Comparison of ENCODE assay signal across 8 cellular contexts in the genomic region with DNA sequence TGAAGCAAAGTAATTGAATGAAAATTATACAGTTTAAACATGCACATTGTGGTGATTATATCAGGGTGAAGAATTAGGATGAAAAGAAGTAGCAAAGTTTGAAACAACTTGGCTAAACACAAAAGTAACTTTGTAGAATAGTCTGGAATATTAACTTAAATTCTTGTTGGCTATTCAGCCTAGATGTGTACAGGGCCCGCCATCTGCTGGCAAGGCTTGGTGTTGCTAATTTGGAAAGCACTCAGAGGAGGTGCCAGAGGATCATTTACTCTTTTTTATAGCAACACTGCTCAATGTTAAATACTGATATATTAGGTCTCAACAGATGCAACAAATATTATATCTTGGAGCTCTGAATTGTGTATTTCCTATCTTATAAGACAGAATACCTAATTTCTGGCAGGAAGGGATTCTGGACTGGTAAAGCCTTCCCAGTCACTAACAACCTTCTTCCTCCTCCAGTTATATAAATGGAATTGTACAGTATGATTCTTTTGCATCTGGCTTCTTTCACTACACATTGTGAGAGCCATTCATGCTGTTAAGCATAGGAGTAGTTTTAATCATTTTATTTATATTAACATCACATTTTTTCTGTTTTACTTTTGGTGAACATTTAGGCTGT. TPM values are rescaled to one million over a fixed set of nuclear protein-coding genes. Genes with fewer than 3 reads are reported as not detected.
DNase-seq lines count a peak whose midpoint lies in the region; ATAC-seq and TF ChIP-seq lines count a peak whose summit lies in the region.

No MANE protein-coding gene starts in this region.

- no TSS peak for BruUV-seq in mammary epithelial cell (replicated peaks; lab: Mats Ljungman, UMichigan)

- DNase-seq in GM10248 (ENCODE audit: extremely low spot score) (peak; percentile 67), HEK293T (ENCODE audit: extremely low spot score) (peak; percentile 73), NCI-H1694 treated with DMSO at 0.1 percent for 48 hours (lab: John Stamatoyannopoulos, UW) (peak; percentile 35), WERI-Rb-1 (peak; percentile 73), mammary epithelial cell (peak; percentile 37), islet precursor cell (peak; percentile 80)
- DNase-seq in stimulated activated CD4-positive, alpha-beta T cell treated with anti-CD3 and anti-CD28 coated beads, Interleukin-15, amount 100 ng/mL, for 24 hours = peak; percentile 76

- H3K4me2 ChIP-seq in mammary epithelial cell (ENCODE audit: insufficient read depth, low read depth, low read length) = no peak overlapping the region

- no peaks in the 10 kb centered on the region for H3K36me3 ChIP-seq in WERI-Rb-1
- no peaks in the 10 kb centered on the region for H3K36me3 ChIP-seq in mammary epithelial cell (ENCODE audit: insufficient read depth, low read length)

- intact Hi-C loops in mammary epithelial cell (cut with micrococcal nuclease) = loop anchor here (1.0 to 5.0 kb wide), 5 partner anchors 89 to 770 kb away; no protein-coding TSS in a partner anchor

- POLR2A ChIA-PET in GM10248 (lab: Yijun Ruan, JAX) = no interaction called here
- POLR2A ChIA-PET in HEK293T (lab: Yijun Ruan, JAX) = no interaction called here

- no peaks in the 10 kb centered on the region for H4K20me1 ChIP-seq in mammary epithelial cell (ENCODE audit: insufficient read depth, low read length)

- no peak for ATAC-seq in GM18519 (IDR thresholded peaks at IDR 0.05; ENCODE audit: low FRiP score, unreplicated experiment)

- no peak overlapping the region for H2AFZ ChIP-seq in mammary epithelial cell (ENCODE audit: low read depth, low read length)

- in situ Hi-C loops in mammary epithelial cell (cut with MboI; ENCODE audit: low sequenced_read_pairs in 2 of 2) = loop anchor here (5.0 kb wide), 2 partner anchors 111 to 116 kb away; no protein-coding TSS in a partner anchor

- H3K4me3 ChIP-seq in WERI-Rb-1 (ENCODE audit: low read depth, low read length) (no peak overlapping the region), mammary epithelial cell (replicated peaks in 1 of 3; ENCODE audit: insufficient read depth in 1 of 3, low read depth in 2 of 3, low read length in 3 of 3) (no peak overlapping the region)

- no peaks in the 10 kb centered on the region for H3K9me3 ChIP-seq in WERI-Rb-1 (ENCODE audit: severe bottlenecking)
- H3K9me3 ChIP-seq in mammary epithelial cell (replicated peaks; ENCODE audit: insufficient read depth, low read length) = no peaks in the 10 kb centered on the region

- 0% methylated on average over 1 of the region's 1 CpG for WGBS in mammary epithelial cell (ENCODE audit: low coverage, missing lambda C conversion rate)

- no peak overlapping the region for H3K9ac ChIP-seq in mammary epithelial cell (ENCODE audit: insufficient read depth, low read length)

- peak; percentile 77 for TF ChIP-seq CTCF in GM10248 (IDR thresholded peaks at IDR 0.05; ENCODE audit: control extremely low read depth, extremely low read depth, low read depth, missing control alignments)
- peak; percentile 65 for TF ChIP-seq CTCF in WERI-Rb-1 (IDR thresholded peaks at IDR 0.05; ENCODE audit: low read depth, low read length)
- TF ChIP-seq CTCF in mammary epithelial cell (conservative IDR thresholded peaks at IDR 0.05 in 1 of 2, IDR thresholded peaks at IDR 0.05 in 1 of 2; ENCODE audit: extremely low read depth in 1 of 2, insufficient read depth in 1 of 2, low read depth in 1 of 2, low read length in 2 of 2) = peak; percentile 90 to 92

- H3K4me1 ChIP-seq in mammary epithelial cell (ENCODE audit: insufficient read depth, low read length) = no peaks in the 10 kb centered on the region

- dilution Hi-C loops in mammary epithelial cell (cut with HindIII; ENCODE audit: low sequenced_read_pairs) = loop anchor here (5.0 kb wide), 1 partner anchor 111 kb away; no protein-coding TSS in a partner anchor

- H3K79me2 ChIP-seq in mammary epithelial cell (ENCODE audit: insufficient read depth, low read length) = no peaks in the 10 kb centered on the region

- H3K27me3 ChIP-seq in WERI-Rb-1 (ENCODE audit: insufficient read depth, low read depth, severe bottlenecking) (no peaks in the 10 kb centered on the region), mammary epithelial cell (ENCODE audit: insufficient read depth, low read length) (no peaks in the 10 kb centered on the region)

- H3K27ac ChIP-seq in WERI-Rb-1 = no peak overlapping the region
- H3K27ac ChIP-seq in mammary epithelial cell (ENCODE audit: insufficient read depth, low read depth, low read length) = no peak overlapping the region

- CTCF ChIA-PET in GM10248 (lab: Yijun Ruan, JAX) (interaction anchor here (0.6 to 6.2 kb wide), 20 partner anchors 10 to 607 kb away, joined by 3 to 57 read pairs (median 4); a partner anchor contains a TSS), HEK293T (lab: Yijun Ruan, JAX) (interaction anchor here (0.5 to 0.9 kb wide), 3 partner anchors 111 to 142 kb away, joined by 3 to 6 read pairs (median 4); no protein-coding TSS in a partner anchor), mammary epithelial cell (lab: Charles Lee; ENCODE audit: low non-redundant PET) (interaction anchor here (0.7 kb wide), 1 partner anchor 69 kb away, joined by 4 read pairs; no protein-coding TSS in a partner anchor)

TF ChIP-seq in HEK293T, 16 proteins besides CTCF, POLR2A, EP300 and RAD21:
- TF ChIP-seq L3MBTL2 (conservative IDR thresholded peaks at IDR 0.05) = no peak
- no peak for TF ChIP-seq LEF1 (IDR thresholded peaks at IDR 0.05; ENCODE audit: borderline replicate concordance)
- TF ChIP-seq FOXK2 (IDR thresholded peaks at IDR 0.05) = no peak

RNA-seq across cellular contexts. Expression of a gene that starts 36.1 kb away (rescaled TPM):
- total RNA-seq in mammary epithelial cell = 10 to 100 TPM; 18.1 to 29.0 TPM
- polyA plus RNA-seq in mammary epithelial cell = 2.5 TPM
- polyA minus RNA-seq in mammary epithelial cell = 23.9 TPM

RNA-seq across cellular contexts. Expression of a gene that starts 38.0 kb away (rescaled TPM):
- 10 to 100 TPM; 22.5 to 27.3 TPM for total RNA-seq in mammary epithelial cell
- polyA plus RNA-seq in mammary epithelial cell = 23.7 TPM
- polyA minus RNA-seq in mammary epithelial cell = 10.1 TPM
